Comparison of ENCODE assay signal across 14 cellular contexts in the genomic region with DNA sequence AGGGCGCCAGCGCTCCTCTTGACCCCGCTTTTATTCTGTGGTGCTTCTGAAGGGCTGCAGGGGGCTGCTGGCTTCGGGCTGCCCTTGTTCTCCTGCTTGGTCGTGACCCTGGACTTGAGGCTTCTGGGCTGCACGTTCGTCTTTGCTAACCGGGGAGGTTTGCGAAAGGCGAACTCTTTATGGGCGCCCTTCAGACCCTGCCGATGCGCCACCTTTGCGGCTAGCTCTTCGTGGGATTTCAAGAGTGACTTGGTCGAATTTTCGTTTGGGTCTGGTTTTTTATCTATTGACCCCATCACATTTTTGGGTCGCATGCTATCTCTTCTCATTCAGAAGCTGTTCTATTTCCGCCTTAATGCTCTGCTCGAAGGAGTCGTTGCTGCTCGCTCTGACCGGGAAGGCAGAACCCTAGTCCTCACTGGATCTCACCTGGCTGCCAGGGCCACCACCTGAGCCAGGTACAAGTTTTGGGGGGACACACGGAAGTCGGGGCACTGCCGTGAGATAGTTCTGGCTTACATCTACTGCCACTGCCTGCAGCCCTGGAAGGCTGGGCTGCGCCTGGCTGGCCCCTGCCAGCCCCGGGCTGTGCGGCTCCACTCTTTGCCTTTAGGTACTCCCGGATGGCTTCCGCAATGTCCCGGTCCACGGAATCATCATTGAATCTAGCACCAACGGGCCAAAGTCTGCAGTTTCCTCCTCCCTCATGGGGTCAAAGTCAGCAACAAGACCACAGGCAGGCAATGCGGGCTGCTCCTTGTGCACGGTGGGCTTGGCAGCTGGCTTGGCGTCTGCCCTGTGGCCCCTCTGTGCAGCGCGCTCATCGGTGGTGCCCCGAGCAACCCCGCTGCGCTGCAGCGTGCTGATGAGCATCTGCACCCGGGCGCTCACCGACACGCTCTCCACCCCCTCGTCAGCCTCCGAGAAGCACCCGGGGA. TPM values are rescaled to one million over a fixed set of nuclear protein-coding genes. Genes with fewer than 3 reads are reported as not detected.
DNase-seq lines count a peak whose midpoint lies in the region; ATAC-seq, FAIRE-seq and TF ChIP-seq lines count a peak whose summit lies in the region.
"Had no signal": no experiment of that assay in that cellular context is flagged by ENCODE, and none has a peak within 500 bp of the region (broad histone marks: within the 10 kb centered on the region; RNA-seq: fewer than 3 reads in every experiment).

No MANE protein-coding gene starts in this region.

- no peaks in the 10 kb centered on the region for H4K20me1 ChIP-seq in keratinocyte (ENCODE audit: control insufficient read depth, extremely low read depth, insufficient read depth, low read length)

- TF ChIP-seq CTCF in keratinocyte (optimal IDR thresholded peaks at IDR 0.05 in 1 of 3, IDR thresholded peaks at IDR 0.05 in 1 of 3, conservative IDR thresholded peaks at IDR 0.05 in 1 of 3; ENCODE audit: extremely low read depth in 1 of 3, insufficient read depth in 2 of 3, low read length in 3 of 3): no peak

- no peak for FAIRE-seq in keratinocyte (lab: Jason Lieb, UNC)
- FAIRE-seq: H54 had no signal

- H3K9me3 Mint-ChIP-seq in T-helper 1 cell treated with Interleukin-12 subunit alpha and Interleukin-12 subunit beta and Interleukin-4 antibody, amounts not matched to agents 30 μg/mL and 1 μg/mL, for 36 hours: peaks cover 22% of the 10 kb centered on the region
- H3K9me3 Mint-ChIP-seq in activated CD8-positive, alpha-beta T cell treated with anti-CD3 and anti-CD28 coated beads, Interleukin-2, amount 10 ng/mL, durations not matched to agents 7 days and 5 days (ENCODE audit: insufficient read depth): peaks cover 18% of the 10 kb centered on the region

- no peaks in the 10 kb centered on the region for H3K9me1 ChIP-seq in keratinocyte (ENCODE audit: control insufficient read depth, extremely low read depth, insufficient read depth, low read length)

- POLR2A ChIA-PET in activated CD8-positive, alpha-beta T cell treated with anti-CD3 and anti-CD28 coated beads, Interleukin-2, amount 10 ng/mL, durations not matched to agents 7 days and 5 days (lab: Charles Lee): interaction anchor here (0.5 to 1.6 kb wide), 3 partner anchors 17 to 282 kb away, joined by 3 to 4 read pairs (median 4); partner anchors contain the start of gene NUDT15

- H3K36me3 Mint-ChIP-seq in T-helper 1 cell treated with Interleukin-12 subunit alpha and Interleukin-12 subunit beta and Interleukin-4 antibody, amounts not matched to agents 30 μg/mL and 1 μg/mL, for 36 hours (ENCODE audit: low read depth): peaks cover 50% of the 10 kb centered on the region
- peaks cover 83% of the 10 kb centered on the region for H3K36me3 Mint-ChIP-seq in activated CD8-positive, alpha-beta T cell treated with anti-CD3 and anti-CD28 coated beads, Interleukin-2, amount 10 ng/mL, durations not matched to agents 7 days and 5 days (ENCODE audit: low read depth)

- H3K27me3 ChIP-seq in keratinocyte (ENCODE audit: control insufficient read depth, extremely low read depth, insufficient read depth, low read length): no peaks in the 10 kb centered on the region
- H3K27me3 ChIP-seq: heart left ventricle had no signal

- H3K27ac Mint-ChIP-seq in T-helper 1 cell treated with Interleukin-12 subunit alpha and Interleukin-12 subunit beta and Interleukin-4 antibody, amounts not matched to agents 30 μg/mL and 1 μg/mL, for 36 hours: peak overlapping the region; percentile 13
- peak overlapping the region; percentile 75 for H3K27ac Mint-ChIP-seq in activated CD8-positive, alpha-beta T cell treated with anti-CD3 and anti-CD28 coated beads, Interleukin-2, amount 10 ng/mL, durations not matched to agents 7 days and 5 days

- no peaks in the 10 kb centered on the region for H3K9me3 ChIP-seq in keratinocyte (ENCODE audit: control insufficient read depth, low read depth, low read length)

- peak overlapping the region; percentile 82 for H3K4me3 Mint-ChIP-seq in T-helper 1 cell treated with Interleukin-12 subunit alpha and Interleukin-12 subunit beta and Interleukin-4 antibody, amounts not matched to agents 30 μg/mL and 1 μg/mL, for 36 hours
- H3K4me3 Mint-ChIP-seq in activated CD8-positive, alpha-beta T cell treated with anti-CD3 and anti-CD28 coated beads, Interleukin-2, amount 10 ng/mL, durations not matched to agents 7 days and 5 days: peak overlapping the region; percentile 68

- H3K27ac ChIP-seq in keratinocyte (ENCODE audit: control insufficient read depth, insufficient read depth, low read length): no peak overlapping the region
- H3K27ac ChIP-seq: 22Rv1, heart left ventricle had no signal

- dilution Hi-C loops in keratinocyte (cut with MboI; ENCODE audit: extremely low pct_ligation_motif_present, low sequenced_read_pairs): no loop called here

- DNase-seq in T-helper 1 cell (no peak), keratinocyte (ENCODE audit: low read depth, low spot score) (no peak), NCI-H1436 treated with DMSO at 0.1 percent for 48 hours (lab: John Stamatoyannopoulos, UW) (no peak)
- DNase-seq in activated CD8-positive, alpha-beta T cell treated with anti-CD3 and anti-CD28 coated beads, Interleukin-2, amount 10 ng/mL, durations not matched to agents 7 days and 5 days: no peak
- DNase-seq in stimulated activated CD8-positive, alpha-beta memory T cell treated with anti-CD3 and anti-CD28 coated beads, Interleukin-4, amount 100 ng/mL, for 48 hours: peak; percentile 38
- DNase-seq: cortex of kidney; KBM-7; stimulated activated CD4-positive, alpha-beta T cell treated with anti-CD3 and anti-CD28 coated beads, Interleukin-4, amount 100 ng/mL, for 24 hours had no signal

- peak overlapping the region; percentile 49 for H3K4me2 ChIP-seq in keratinocyte (ENCODE audit: control insufficient read depth, extremely low read depth, insufficient read depth, low read depth, low read length)

- H3K4me1 Mint-ChIP-seq in T-helper 1 cell treated with Interleukin-12 subunit alpha and Interleukin-12 subunit beta and Interleukin-4 antibody, amounts not matched to agents 30 μg/mL and 1 μg/mL, for 36 hours (ENCODE audit: low read depth): peaks cover 14% of the 10 kb centered on the region
- peaks cover 36% of the 10 kb centered on the region for H3K4me1 Mint-ChIP-seq in activated CD8-positive, alpha-beta T cell treated with anti-CD3 and anti-CD28 coated beads, Interleukin-2, amount 10 ng/mL, durations not matched to agents 7 days and 5 days (ENCODE audit: low read depth)

- H2AFZ ChIP-seq in keratinocyte (ENCODE audit: control insufficient read depth, low read length): peak overlapping the region; percentile 38

- H3K4me1 ChIP-seq in keratinocyte (ENCODE audit: control insufficient read depth, extremely low read depth, insufficient read depth, low read length): peaks cover 2% of the 10 kb centered on the region

- H3K4me3 ChIP-seq in keratinocyte (ENCODE audit: control insufficient read depth in 2 of 3, extremely low read depth in 1 of 3, insufficient read depth in 2 of 3, low read depth in 1 of 3, low read length in 3 of 3): peak overlapping the region in 1 of 3 experiments; percentile 54

- peak; percentile 50 for ATAC-seq in activated CD8-positive, alpha-beta T cell treated with anti-CD3 and anti-CD28 coated beads, Interleukin-2, amount 10 ng/mL, durations not matched to agents 7 days and 5 days
- ATAC-seq in HG02678 (IDR thresholded peaks at IDR 0.05; ENCODE audit: unreplicated experiment) (no peak), GM21390 (IDR thresholded peaks at IDR 0.05; ENCODE audit: unreplicated experiment) (no peak)
- ATAC-seq: heart left ventricle had no signal

- peaks cover 12% of the 10 kb centered on the region for H3K79me2 ChIP-seq in keratinocyte (ENCODE audit: control insufficient read depth, insufficient read depth, low read length)

- peaks cover 12% of the 10 kb centered on the region for H3K27me3 Mint-ChIP-seq in T-helper 1 cell treated with Interleukin-12 subunit alpha and Interleukin-12 subunit beta and Interleukin-4 antibody, amounts not matched to agents 30 μg/mL and 1 μg/mL, for 36 hours (ENCODE audit: low read depth)
- H3K27me3 Mint-ChIP-seq in activated CD8-positive, alpha-beta T cell treated with anti-CD3 and anti-CD28 coated beads, Interleukin-2, amount 10 ng/mL, durations not matched to agents 7 days and 5 days (ENCODE audit: low read depth): no peaks in the 10 kb centered on the region

- CTCF ChIA-PET in activated CD8-positive, alpha-beta T cell treated with anti-CD3 and anti-CD28 coated beads, Interleukin-2, amount 10 ng/mL, durations not matched to agents 7 days and 5 days (lab: Charles Lee): interaction anchor here (0.8 to 1.5 kb wide), 2 partner anchors 14 to 192 kb away, joined by 3 read pairs; no protein-coding TSS in a partner anchor

- H3K36me3 ChIP-seq in keratinocyte (ENCODE audit: control insufficient read depth in 2 of 2, extremely low read depth in 1 of 2, insufficient read depth in 2 of 2, low read length in 2 of 2): peaks cover 2 to 4% of the 10 kb centered on the region in 2 experiments

- H3K9ac ChIP-seq in keratinocyte (ENCODE audit: control insufficient read depth, extremely low read depth, insufficient read depth, low read length): no peak overlapping the region

RNA-seq across cellular contexts. Expression of gene RB1, which starts 16.2 kb away (rescaled TPM):
- total RNA-seq in activated CD8-positive, alpha-beta T cell treated with anti-CD3 and anti-CD28 coated beads, Interleukin-2, amount 10 ng/mL, durations not matched to agents 7 days and 5 days: 10 to 100 TPM; 61.7 to 64.6 TPM
- polyA plus RNA-seq in keratinocyte: 13.9 to 22.4 TPM (median 15.5 TPM) in 3 replicates
- polyA plus RNA-seq in keratinocyte (2011; ENCODE audit: low read depth): 36.4 TPM
- 11.6 and 27.1 TPM in 2 replicates for polyA plus RNA-seq in keratinocyte (2011; cell fraction: cytosol; rRNA removed)
- polyA plus RNA-seq in keratinocyte (2011; cell fraction: nucleus; rRNA removed): 14.8 and 17.5 TPM in 2 replicates
- polyA plus RNA-seq in keratinocyte (2012; ENCODE audit: low replicate concordance): 11.3 and 13.4 TPM in 2 replicates
- 6.6 to 15.2 TPM (median 6.8 TPM) in 3 replicates for polyA minus RNA-seq in keratinocyte
- polyA minus RNA-seq in keratinocyte (2011; cell fraction: cytosol; rRNA and poly(A)+ RNA removed): 6.9 TPM
- polyA minus RNA-seq in keratinocyte (2011; cell fraction: nucleus; rRNA and poly(A)+ RNA removed): 9.6 and 17.4 TPM in 2 replicates
